ENCODE assay signal across 8 cellular contexts in genomic region chr22:26590525-26590858, GRCh38.
A peak's percentile ranks its signal among the peaks of the same experiment; 100 is the strongest.
DNase-seq lines count a peak whose midpoint lies in the region; ATAC-seq lines count a peak whose summit lies in the region.

No MANE protein-coding gene starts in this region.

- H3K4me1 Mint-ChIP-seq in T-helper 2 cell treated with Interferon-gamma antibody and Interleukin-4, amounts not matched to agents 5 μg/mL and 100 μg/mL, for 36 hours (ENCODE audit: low read depth), result peaks cover 46% of the 10 kb centered on the region
- H3K4me1 Mint-ChIP-seq in activated naive CD8-positive, alpha-beta T cell (ENCODE audit: low read depth), result peaks cover 71% of the 10 kb centered on the region
- peaks cover 33 to 51% of the 10 kb centered on the region in 2 donors for H3K4me1 Mint-ChIP-seq in stimulated activated naive B cell treated with anti-CD40 and anti-IgM and Interleukin-4, amounts not matched to agents 10 μg/mL and 1 μg/mL and 100 μg/mL, for 72 hours

- H3K4me3 ChIP-seq in iPS-11a (ENCODE audit: low read depth, low read length), result peak overlapping the region; percentile 8

- H3K4me3 Mint-ChIP-seq in T-helper 2 cell treated with Interferon-gamma antibody and Interleukin-4, amounts not matched to agents 5 μg/mL and 100 μg/mL, for 36 hours, result peak overlapping the region; percentile 84
- H3K4me3 Mint-ChIP-seq in activated naive CD8-positive, alpha-beta T cell, result peak overlapping the region; percentile 95
- peak overlapping the region; percentile 91 to 97 for H3K4me3 Mint-ChIP-seq in stimulated activated naive B cell treated with anti-CD40 and anti-IgM and Interleukin-4, amounts not matched to agents 10 μg/mL and 1 μg/mL and 100 μg/mL, for 72 hours

- no peaks in the 10 kb centered on the region for H3K9me3 Mint-ChIP-seq in T-helper 2 cell treated with Interferon-gamma antibody and Interleukin-4, amounts not matched to agents 5 μg/mL and 100 μg/mL, for 36 hours
- H3K9me3 Mint-ChIP-seq in activated naive CD8-positive, alpha-beta T cell (ENCODE audit: low read depth), result no peaks in the 10 kb centered on the region
- H3K9me3 Mint-ChIP-seq in stimulated activated naive B cell treated with anti-CD40 and anti-IgM and Interleukin-4, amounts not matched to agents 10 μg/mL and 1 μg/mL and 100 μg/mL, for 72 hours, result peaks cover 0 to 2% of the 10 kb centered on the region in 2 donors

- no peak for ATAC-seq in stimulated activated naive B cell treated with anti-CD40 and anti-IgM and Interleukin-4, amounts not matched to agents 10 μg/mL and 1 μg/mL and 100 μg/mL, for 72 hours (replicated peaks)
- ATAC-seq in HG03342 (IDR thresholded peaks at IDR 0.05; ENCODE audit: unreplicated experiment), result no peak
- ATAC-seq in GM21619 (IDR thresholded peaks at IDR 0.05; ENCODE audit: unreplicated experiment), result no peak

- no peaks in the 10 kb centered on the region for H3K27me3 Mint-ChIP-seq in T-helper 2 cell treated with Interferon-gamma antibody and Interleukin-4, amounts not matched to agents 5 μg/mL and 100 μg/mL, for 36 hours (ENCODE audit: low read depth)
- no peaks in the 10 kb centered on the region for H3K27me3 Mint-ChIP-seq in activated naive CD8-positive, alpha-beta T cell
- no peaks in the 10 kb centered on the region for H3K27me3 Mint-ChIP-seq in stimulated activated naive B cell treated with anti-CD40 and anti-IgM and Interleukin-4, amounts not matched to agents 10 μg/mL and 1 μg/mL and 100 μg/mL, for 72 hours

- H3K27ac Mint-ChIP-seq in T-helper 2 cell treated with Interferon-gamma antibody and Interleukin-4, amounts not matched to agents 5 μg/mL and 100 μg/mL, for 36 hours, result peak overlapping the region; percentile 76
- peak overlapping the region; percentile 94 for H3K27ac Mint-ChIP-seq in activated naive CD8-positive, alpha-beta T cell
- H3K27ac Mint-ChIP-seq in stimulated activated naive B cell treated with anti-CD40 and anti-IgM and Interleukin-4, amounts not matched to agents 10 μg/mL and 1 μg/mL and 100 μg/mL, for 72 hours, result peak overlapping the region; percentile 88

- peaks cover 7% of the 10 kb centered on the region for H3K36me3 Mint-ChIP-seq in T-helper 2 cell treated with Interferon-gamma antibody and Interleukin-4, amounts not matched to agents 5 μg/mL and 100 μg/mL, for 36 hours (ENCODE audit: low read depth)
- H3K36me3 Mint-ChIP-seq in activated naive CD8-positive, alpha-beta T cell, result peaks cover 3% of the 10 kb centered on the region
- H3K36me3 Mint-ChIP-seq in stimulated activated naive B cell treated with anti-CD40 and anti-IgM and Interleukin-4, amounts not matched to agents 10 μg/mL and 1 μg/mL and 100 μg/mL, for 72 hours, result no peaks in the 10 kb centered on the region

- DNase-seq in T-helper 2 cell treated with Interferon-gamma antibody and Interleukin-4, amounts not matched to agents 5 μg/mL and 100 μg/mL, for 36 hours (ENCODE audit: low spot score), result no peak
- DNase-seq in T-helper 2 cell (no peak), NCI-H146 treated with DMSO at 0.1 percent for 48 hours (lab: John Stamatoyannopoulos, UW; ENCODE audit: unreplicated experiment) (no peak)
- no peak for DNase-seq in stimulated activated naive B cell treated with anti-CD40 and anti-IgM and Interleukin-4, amounts not matched to agents 10 μg/mL and 1 μg/mL and 100 μg/mL, for 72 hours
